In genomic region chr1:246219508-246220030, GRCh38 we compare ENCODE assay signal across 11 cellular contexts.
A peak's percentile ranks its signal among the peaks of the same experiment; 100 is the strongest.
DNase-seq lines count a peak whose midpoint lies in the region; ATAC-seq and TF ChIP-seq lines count a peak whose summit lies in the region.
"Had no signal": no experiment of that assay in that cellular context is flagged by ENCODE, and none has a peak within 500 bp of the region (broad histone marks: within the 10 kb centered on the region; RNA-seq: fewer than 3 reads in every experiment).

No MANE protein-coding gene starts in this region.

- no peaks in the 10 kb centered on the region for H3K4me1 ChIP-seq in HEK293 (ENCODE audit: control insufficient read depth, insufficient read depth, low read length)
- H3K4me1 ChIP-seq in fibroblast of lung (ENCODE audit: control insufficient read depth, extremely low read depth, insufficient read depth, low read length), result peaks cover 4% of the 10 kb centered on the region

- H2AFZ ChIP-seq in fibroblast of lung (ENCODE audit: low read length), result no peak overlapping the region

- DNase-seq in Caki2 (ENCODE audit: low read depth), result peak; percentile 24
- DNase-seq in NCI-H2107 (lab: John Stamatoyannopoulos, UW), result peak; percentile 83
- peak; percentile 17 to 58 for DNase-seq in fibroblast of lung (ENCODE audit: low read depth in 2 of 2)
- no peak for DNase-seq in NCI-H524 treated with DMSO at 0.1 percent for 48 hours (lab: John Stamatoyannopoulos, UW)
- DNase-seq in HEK293T (ENCODE audit: extremely low spot score), result no peak
- DNase-seq in activated T-cell treated with anti-CD3 and anti-CD28 coated beads, Interleukin-2, amount 50 U/mL, for 48 hours, result no peak
- DNase-seq: activated T-cell treated with anti-CD3 and anti-CD28 coated beads, Interleukin-2, amount 50 U/mL, for 4 hours; naive B cell had no signal

- H4K20me1 ChIP-seq in fibroblast of lung (ENCODE audit: control insufficient read depth, extremely low read depth, insufficient read depth, low read length), result no peaks in the 10 kb centered on the region

- no peak overlapping the region for H3K27ac ChIP-seq in HEK293 (ENCODE audit: extremely low read depth, low read depth, low read length)
- no peak overlapping the region for H3K27ac ChIP-seq in fibroblast of lung (ENCODE audit: insufficient read depth, low read length)
- H3K27ac ChIP-seq: C4-2B had no signal

- CTCF ChIA-PET in HEK293 (lab: Yijun Ruan, JAX), result no interaction called here
- CTCF ChIA-PET in HEK293T (lab: Yijun Ruan, JAX), result no interaction called here

- no peak overlapping the region for H3K4me2 ChIP-seq in fibroblast of lung (ENCODE audit: extremely low read depth, insufficient read depth, low read length)

- ATAC-seq in GM18511 (IDR thresholded peaks at IDR 0.05; ENCODE audit: unreplicated experiment), result no peak
- ATAC-seq: activated T-cell treated with anti-CD3 and anti-CD28 coated beads, Interleukin-2, amount 50 U/mL, for 4 hours had no signal

- TF ChIP-seq CTCF in HEK293 (tag by site-specific recombination; IDR thresholded peaks at IDR 0.05), result no peak
- no peak for TF ChIP-seq CTCF in fibroblast of lung (conservative IDR thresholded peaks at IDR 0.05 in 1 of 2, IDR thresholded peaks at IDR 0.05 in 1 of 2; ENCODE audit: low read depth in 1 of 2, low read length in 2 of 2)

- H3K79me2 ChIP-seq in fibroblast of lung (ENCODE audit: control insufficient read depth, insufficient read depth, low read length), result no peaks in the 10 kb centered on the region

- H3K36me3 ChIP-seq in HEK293 (ENCODE audit: control insufficient read depth in 2 of 2, insufficient read depth in 1 of 2, low read length in 2 of 2), result no peaks in the 10 kb centered on the region
- H3K36me3 ChIP-seq in fibroblast of lung (ENCODE audit: control insufficient read depth, insufficient read depth, low read length), result no peaks in the 10 kb centered on the region

- in situ Hi-C loops in Caki2 (cut with HindIII; ENCODE audit: low pct_unique_long_range_greater_than_20kb, low sequenced_read_pairs), result no loop called here

- no peaks in the 10 kb centered on the region for H3K27me3 ChIP-seq in fibroblast of lung (ENCODE audit: control insufficient read depth, insufficient read depth, low read length)

- POLR2A ChIA-PET in HEK293 (lab: Yijun Ruan, JAX) (no interaction called here), HEK293T (lab: Yijun Ruan, JAX) (no interaction called here)

- no peak overlapping the region for H3K9ac ChIP-seq in fibroblast of lung (ENCODE audit: insufficient read depth, low read length)

- no peak overlapping the region for H3K4me3 ChIP-seq in HEK293 (ENCODE audit: low read depth, low read length)
- H3K4me3 ChIP-seq in fibroblast of lung (replicated peaks in 1 of 4; ENCODE audit: control extremely low read depth in 1 of 4, insufficient read depth in 1 of 4, low read depth in 3 of 4, low read length in 4 of 4), result no peak overlapping the region

- H3K9me3 ChIP-seq in HEK293 (ENCODE audit: control insufficient read depth, insufficient read depth, low read depth, low read length), result no peaks in the 10 kb centered on the region
- no peaks in the 10 kb centered on the region for H3K9me3 ChIP-seq in fibroblast of lung (ENCODE audit: control insufficient read depth, insufficient read depth, low read depth, low read length)

TF ChIP-seq in HEK293, 187 proteins besides CTCF, POLR2A, EP300 and RAD21:
- TF ChIP-seq ZIC2 (tag by site-specific recombination; IDR thresholded peaks at IDR 0.05), result peak; percentile 35
- TF ChIP-seq ZNF501 (tag by site-specific recombination; IDR thresholded peaks at IDR 0.05), result no peak

TF ChIP-seq in HEK293T, 16 proteins besides CTCF, POLR2A, EP300 and RAD21:
- TF ChIP-seq FOXM1 (IDR thresholded peaks at IDR 0.05; ENCODE audit: borderline replicate concordance) (no peak), FOXA1 (IDR thresholded peaks at IDR 0.05) (no peak)

Comparison
In these comparisons a context has a peak if more than half of its experiments do, and no peak if none do; other contexts are left out.
1. DNase-seq: peak in Caki2 (single experiment), NCI-H2107 (single experiment) and fibroblast of lung (2 of 2); none in NCI-H524 treated with DMSO at 0.1 percent for 48 hours (single experiment), HEK293T (single experiment) and activated T-cell treated with anti-CD3 and anti-CD28 coated beads, Interleukin-2, amount 50 U/mL, for 48 hours (0 of 2).